1 cellular context compared by ENCODE assay signal in genomic region chr4:169009281-169010124, GRCh38.
TF ChIP-seq lines count a peak whose summit lies in the region.

No MANE protein-coding gene starts in this region.

TF ChIP-seq in K562, 482 proteins besides CTCF, POLR2A, EP300 and RAD21 (continued from another document and continues in another):
- no peak for TF ChIP-seq RREB1 (CRISPR knock-in tag; IDR thresholded peaks at IDR 0.05)
- TF ChIP-seq GTF3C2 (IDR thresholded peaks at IDR 0.05; ENCODE audit: borderline replicate concordance, extremely low read depth, insufficient read length): no peak
- TF ChIP-seq CEBPB (tag; IDR thresholded peaks at IDR 0.05): no peak
- no peak for TF ChIP-seq HBP1 (CRISPR knock-in tag; IDR thresholded peaks at IDR 0.05)
- TF ChIP-seq ZNF507 (tag; conservative IDR thresholded peaks at IDR 0.05): no peak
- TF ChIP-seq YY1 (IDR thresholded peaks at IDR 0.05; ENCODE audit: borderline replicate concordance in 1 of 3, control insufficient read depth in 1 of 3, extremely low read depth in 1 of 3, insufficient read depth in 3 of 3, insufficient read length in 1 of 3, insufficient replicate concordance in 2 of 3, low read depth in 1 of 3, low read length in 2 of 3): peak in 2 of 3 experiments; percentile 37 to 51
- TF ChIP-seq ZNF217 (CRISPR knock-in tag; IDR thresholded peaks at IDR 0.05): no peak
- TF ChIP-seq ZNF668 (CRISPR knock-in tag; IDR thresholded peaks at IDR 0.05): no peak
- TF ChIP-seq E4F1 (CRISPR knock-in tag; IDR thresholded peaks at IDR 0.05; ENCODE audit: borderline replicate concordance): no peak
- TF ChIP-seq BRD9 (IDR thresholded peaks at IDR 0.05; ENCODE audit: low read depth, partially characterized antibody): peak; percentile 75
- TF ChIP-seq MNT (conservative IDR thresholded peaks at IDR 0.05): no peak
- no peak for TF ChIP-seq NFE2L1 (tag; IDR thresholded peaks at IDR 0.05; ENCODE audit: borderline replicate concordance, low read depth)
- no peak for TF ChIP-seq HIVEP1 (CRISPR knock-in tag; IDR thresholded peaks at IDR 0.05)
- no peak for TF ChIP-seq SRF (CRISPR knock-in tag; IDR thresholded peaks at IDR 0.05)
- no peak for TF ChIP-seq SNAPC5 (CRISPR knock-in tag; IDR thresholded peaks at IDR 0.05)
- TF ChIP-seq ETS1 (conservative IDR thresholded peaks at IDR 0.05; ENCODE audit: control insufficient read depth, low read depth, low read length): no peak
- TF ChIP-seq SIRT6 (IDR thresholded peaks at IDR 0.05; ENCODE audit: low read depth, low read length): no peak
- no peak for TF ChIP-seq HMGN3 (IDR thresholded peaks at IDR 0.05; ENCODE audit: borderline replicate concordance, extremely low read depth, insufficient read length, low read depth, low read length)
- TF ChIP-seq THAP7 (CRISPR knock-in tag; IDR thresholded peaks at IDR 0.05): no peak
- no peak for TF ChIP-seq PREB (CRISPR knock-in tag; IDR thresholded peaks at IDR 0.05)
- no peak for TF ChIP-seq ZSCAN29 (IDR thresholded peaks at IDR 0.05)
- peak; percentile 48 for TF ChIP-seq CXXC5 (CRISPR knock-in tag; IDR thresholded peaks at IDR 0.05)
- TF ChIP-seq POLR2H (tag; IDR thresholded peaks at IDR 0.05; ENCODE audit: low read depth): no peak
- TF ChIP-seq SIN3A (IDR thresholded peaks at IDR 0.05; ENCODE audit: borderline replicate concordance in 2 of 2, control insufficient read depth in 1 of 2, low read depth in 2 of 2, low read length in 2 of 2): 0 out of 4 replicates have a peak, but pooled peaks of 1 of the 2 experiments have one; percentile 13
- peak; percentile 37; the same call in 1 of the 2 replicates for TF ChIP-seq ZNF431 (CRISPR knock-in tag; IDR thresholded peaks at IDR 0.05)
- no peak for TF ChIP-seq PCBP1 (IDR thresholded peaks at IDR 0.05; ENCODE audit: low read depth, low read length, poor library complexity, severe bottlenecking)
- peak; percentile 70 for TF ChIP-seq PHF8 (IDR thresholded peaks at IDR 0.05; ENCODE audit: borderline replicate concordance, low read length)
- TF ChIP-seq SIN3B (IDR thresholded peaks at IDR 0.05; ENCODE audit: low read depth): no peak
- no peak for TF ChIP-seq ATF4 (CRISPR knock-in tag; IDR thresholded peaks at IDR 0.05)
- peak; percentile 9; the same call in 1 of the 2 replicates for TF ChIP-seq BCOR (IDR thresholded peaks at IDR 0.05)
- TF ChIP-seq ETV5 (CRISPR knock-in tag; IDR thresholded peaks at IDR 0.05; ENCODE audit: low read depth): no peak
- no peak for TF ChIP-seq EGR1 (conservative IDR thresholded peaks at IDR 0.05)
- TF ChIP-seq ZNF592 (IDR thresholded peaks at IDR 0.05): peak; percentile 77
